Comparison of ENCODE assay signal across 18 cellular contexts in the genomic region with DNA sequence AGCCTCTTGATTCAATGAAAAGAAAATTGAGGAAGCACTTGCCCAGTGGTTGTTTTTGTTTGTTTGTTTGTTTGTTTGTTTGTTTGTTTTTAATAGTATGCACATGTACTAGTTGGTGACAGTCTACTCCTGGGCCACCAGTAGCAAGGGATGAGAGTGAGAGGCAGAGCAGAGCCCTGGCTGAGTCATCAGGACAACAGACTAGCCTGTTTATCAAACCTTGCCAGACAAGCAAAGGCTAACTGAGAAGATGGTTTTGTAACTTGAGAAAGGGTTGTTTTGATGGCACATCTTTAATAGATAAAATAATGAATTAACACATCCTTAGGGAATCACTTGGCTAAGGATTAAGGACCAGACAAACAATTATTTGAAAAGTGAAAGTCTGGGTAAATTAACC.
DNase-seq lines count a peak whose midpoint lies in the region; FAIRE-seq and TF ChIP-seq lines count a peak whose summit lies in the region.
"Had no signal": no experiment of that assay in that cellular context is flagged by ENCODE, and none has a peak within 500 bp of the region (broad histone marks: within the 10 kb centered on the region; RNA-seq: fewer than 3 reads in every experiment).

No MANE protein-coding gene starts in this region.

- H3K56ac ChIP-seq in H1 (replicated peaks; ENCODE audit: insufficient read length, low read depth, low read length) (no peak overlapping the region), mesendoderm (ENCODE audit: low read length) (no peak overlapping the region)

- H2AK5ac ChIP-seq in H1 (ENCODE audit: low read depth, low read length) (no peak overlapping the region), mesendoderm (ENCODE audit: low read length) (no peak overlapping the region)

- H2BK120ac ChIP-seq in H1 (replicated peaks; ENCODE audit: low read depth, low read length) (no peak overlapping the region), mesendoderm (ENCODE audit: low read depth, low read length) (no peak overlapping the region)

- H2BK15ac ChIP-seq in H1 (ENCODE audit: low read length) (no peak overlapping the region), mesendoderm (replicated peaks; ENCODE audit: low read depth) (no peak overlapping the region)

- no peak overlapping the region for H3K14ac ChIP-seq in H1 (ENCODE audit: insufficient read length)

- H3K23me2 ChIP-seq in H1 (ENCODE audit: low read depth, low read length), result no peaks in the 10 kb centered on the region

- TF ChIP-seq CTCF in H1 (IDR thresholded peaks at IDR 0.05; ENCODE audit: control extremely low read depth in 1 of 3, insufficient read depth in 1 of 3, low read depth in 1 of 3, low read length in 3 of 3), result no peak

- H3K9ac ChIP-seq in H1 (replicated peaks in 1 of 4; ENCODE audit: extremely low read depth in 1 of 4, low read depth in 3 of 4, low read length in 3 of 4) (no peak overlapping the region), mesendoderm (ENCODE audit: low read length) (no peak overlapping the region)

- no peak overlapping the region for H2BK20ac ChIP-seq in H1 (ENCODE audit: low read length)

- H2BK5ac ChIP-seq in H1 (ENCODE audit: low read depth, low read length) (no peak overlapping the region), mesendoderm (ENCODE audit: low read length) (no peak overlapping the region)

- H3K79me1 ChIP-seq in H1 (ENCODE audit: low read depth, low read length) (no peaks in the 10 kb centered on the region), mesendoderm (ENCODE audit: low read length) (no peaks in the 10 kb centered on the region)

- H3K36me3 ChIP-seq in H1 (ENCODE audit: control insufficient read depth in 2 of 4, insufficient read depth in 4 of 4, low read length in 3 of 4) (no peaks in the 10 kb centered on the region), mesendoderm (ENCODE audit: control insufficient read depth, insufficient read depth, low read length) (no peaks in the 10 kb centered on the region)
- H3K36me3 ChIP-seq: BE2C, suprapubic skin had no signal

- H4K5ac ChIP-seq in H1 (ENCODE audit: insufficient read length, low read depth, low read length) (no peak overlapping the region), mesendoderm (ENCODE audit: low read length) (no peak overlapping the region)

- H3K4me3 ChIP-seq in H1 (ENCODE audit: extremely low read depth in 1 of 4, insufficient read depth in 2 of 4, low read depth in 3 of 4, low read length in 4 of 4), result no peak overlapping the region
- H3K4me3 ChIP-seq in mesendoderm (ENCODE audit: low read length), result no peak overlapping the region
- H3K4me3 ChIP-seq: suprapubic skin had no signal

- H4K20me1 ChIP-seq in H1 (replicated peaks in 1 of 2; ENCODE audit: control insufficient read depth in 1 of 2, insufficient read depth in 2 of 2, low read length in 2 of 2), result no peaks in the 10 kb centered on the region

- H3K79me2 ChIP-seq in H1 (ENCODE audit: control insufficient read depth in 1 of 2, insufficient read depth in 2 of 2, low read length in 2 of 2) (no peaks in the 10 kb centered on the region), mesendoderm (ENCODE audit: control insufficient read depth, insufficient read depth, low read length) (no peaks in the 10 kb centered on the region)

- TF ChIP-seq RAD21 in H1 (IDR thresholded peaks at IDR 0.05 in 1 of 2, conservative IDR thresholded peaks at IDR 0.05 in 1 of 2; ENCODE audit: low read depth in 2 of 2, low read length in 2 of 2), result no peak

- no peak overlapping the region for H3K27ac ChIP-seq in H1 (ENCODE audit: low read depth, low read length)
- no peak overlapping the region for H3K27ac ChIP-seq in mesendoderm (ENCODE audit: low read depth, low read length)
- H3K27ac ChIP-seq: suprapubic skin had no signal

- FAIRE-seq in H1 (lab: Jason Lieb, UNC), result no peak
- FAIRE-seq: GM18507 had no signal

- DNase-seq in ELR (ENCODE audit: low read depth) (peak; percentile 45), NCI-H226 (peak; percentile 32), H1 (ENCODE audit: low read depth in 1 of 2, low spot score in 2 of 2) (no peak), mesendoderm (peak; percentile 18), UCSD-AML1 (lab: John Stamatoyannopoulos, UW; ENCODE audit: unreplicated experiment) (no peak), D341Med (ENCODE audit: low spot score) (no peak), NCI-H2107 treated with DMSO at 0.1 percent for 48 hours (lab: John Stamatoyannopoulos, UW; ENCODE audit: unreplicated experiment) (no peak), NCI-H2227 treated with DMSO at 0.1 percent for 48 hours (lab: John Stamatoyannopoulos, UW) (no peak)
- DNase-seq: activated CD4-positive, alpha-beta T cell treated with anti-CD3 and anti-CD28 coated beads for 1 hour; amygdala; BE2C; left ventricle myocardium superior; NCI-H1694 treated with DMSO at 0.1 percent for 48 hours; NCI-H510A; SIG-M5; stimulated activated CD4-positive, alpha-beta T cell treated with anti-CD3 and anti-CD28 coated beads, Interleukin-4, amount 100 ng/mL, for 24 hours had no signal

- no peak overlapping the region for H3K18ac ChIP-seq in H1 (ENCODE audit: extremely low read depth, low read length)
- no peak overlapping the region for H3K18ac ChIP-seq in mesendoderm (ENCODE audit: low read length)

- H3K4me2 ChIP-seq in H1 (ENCODE audit: insufficient read depth in 1 of 2, low read depth in 2 of 2, low read length in 2 of 2) (no peak overlapping the region), mesendoderm (ENCODE audit: low read length) (no peak overlapping the region)

- H4K8ac ChIP-seq in H1 (ENCODE audit: extremely low read depth, insufficient read depth, low read length), result no peak overlapping the region
- no peak overlapping the region for H4K8ac ChIP-seq in mesendoderm (ENCODE audit: low read depth, low read length)

- H2BK12ac ChIP-seq in H1 (ENCODE audit: low read depth, low read length), result no peak overlapping the region

- no peak for TF ChIP-seq EP300 in H1 (IDR thresholded peaks at IDR 0.05; ENCODE audit: borderline replicate concordance in 1 of 2, low read depth in 2 of 2, low read length in 2 of 2)

- H3K4ac ChIP-seq in H1 (replicated peaks; ENCODE audit: insufficient read length, low read depth, low read length) (no peak overlapping the region), mesendoderm (ENCODE audit: low read depth, low read length) (no peak overlapping the region)

- H3K9me3 ChIP-seq in H1 (ENCODE audit: insufficient read depth in 2 of 2, low read depth in 1 of 2, low read length in 1 of 2), result no peaks in the 10 kb centered on the region
- H3K9me3 ChIP-seq: BE2C, suprapubic skin had no signal

- TF ChIP-seq POLR2A in H1 (IDR thresholded peaks at IDR 0.05; ENCODE audit: control extremely low read depth in 1 of 2, low read depth in 2 of 2, low read length in 2 of 2), result no peak

- H3K27me3 ChIP-seq in H1 (replicated peaks in 1 of 4; ENCODE audit: control insufficient read depth in 3 of 4, extremely low read depth in 1 of 4, insufficient read depth in 3 of 4, low read length in 3 of 4) (no peaks in the 10 kb centered on the region), mesendoderm (ENCODE audit: insufficient read depth, low read length, poor library complexity) (no peaks in the 10 kb centered on the region)
- H3K27me3 ChIP-seq: BE2C, suprapubic skin had no signal

- POLR2A ChIA-PET in H1 (lab: Charles Lee; ENCODE audit: partially characterized antibody), result no interaction called here

- no peak overlapping the region for H3K23ac ChIP-seq in H1 (ENCODE audit: insufficient read length)
- H3K23ac ChIP-seq in mesendoderm (ENCODE audit: low read length), result no peak overlapping the region

- H2AFZ ChIP-seq in H1 (ENCODE audit: low read length), result no peak overlapping the region

- H3K4me1 ChIP-seq in H1 (replicated peaks in 1 of 4; ENCODE audit: control insufficient read depth in 3 of 4, insufficient read depth in 4 of 4, low read length in 3 of 4) (peaks cover 0 to 18% (median 10%) of the 10 kb centered on the region in 4 experiments; a peak in 3 of 7 replicates), mesendoderm (ENCODE audit: control insufficient read depth, low read depth, low read length) (no peaks in the 10 kb centered on the region)
- H3K4me1 ChIP-seq: BE2C had no signal

- peak overlapping the region; percentile 75 for H4K91ac ChIP-seq in H1 (replicated peaks; ENCODE audit: insufficient read length, low read length)

- CTCF ChIA-PET in H1 (lab: Charles Lee; ENCODE audit: partially characterized antibody), result interaction anchor here (0.9 to 1.1 kb wide), 2 partner anchors 15 to 253 kb away, joined by 3 to 4 read pairs; no protein-coding TSS in a partner anchor

TF ChIP-seq in H1, 55 proteins besides CTCF, POLR2A, EP300 and RAD21:
- TF ChIP-seq EZH2 (IDR thresholded peaks at IDR 0.05; ENCODE audit: low read depth, low read length, severe bottlenecking) (no peak), SP4 (IDR thresholded peaks at IDR 0.05; ENCODE audit: low read length) (no peak), PHF8 (conservative IDR thresholded peaks at IDR 0.05; ENCODE audit: low read depth, low read length) (no peak)

Comparison
In these comparisons a context has a peak if more than half of its experiments do, and no peak if none do; other contexts are left out.
1. DNase-seq: peak in ELR (single experiment), NCI-H226 (single experiment) and mesendoderm (single experiment); none in H1 (0 of 2), UCSD-AML1 (single experiment), D341Med (single experiment), NCI-H2107 treated with DMSO at 0.1 percent for 48 hours (single experiment) and NCI-H2227 treated with DMSO at 0.1 percent for 48 hours (single experiment).